Comparison of ENCODE assay signal across 9 cellular contexts in genomic region chr14:21860172-21860571, GRCh38.
A peak's percentile ranks its signal among the peaks of the same experiment; 100 is the strongest.
DNase-seq lines count a peak whose midpoint lies in the region; ATAC-seq and TF ChIP-seq lines count a peak whose summit lies in the region.
"Had no signal": no experiment of that assay in that cellular context is flagged by ENCODE, and none has a peak within 500 bp of the region (broad histone marks: within the 10 kb centered on the region; RNA-seq: fewer than 3 reads in every experiment).

No MANE protein-coding gene starts in this region.

- TF ChIP-seq CTCF in mesothelial cell of epicardium (IDR thresholded peaks at IDR 0.05; ENCODE audit: unreplicated experiment) (peak; percentile 60), body of pancreas (IDR thresholded peaks at IDR 0.05) (peak in 3 of 7 experiments; percentile 6 to 20 (median 17))

- no peaks in the 10 kb centered on the region for H3K9me3 ChIP-seq in body of pancreas
- H3K9me3 ChIP-seq: Peyer's patch had no signal

- no peak overlapping the region for H3K4me3 Mint-ChIP-seq in mesothelial cell of epicardium

- H3K36me3 Mint-ChIP-seq in activated naive CD4-positive, alpha-beta T cell treated with anti-CD3 and anti-CD28 coated beads, Interleukin-2, amount 50 U/mL, for 72 hours, result peaks cover 0 to 6% of the 10 kb centered on the region in 2 donors
- H3K36me3 Mint-ChIP-seq in mesothelial cell of epicardium, result no peaks in the 10 kb centered on the region

- intact Hi-C loops in body of pancreas (cut with DNase I), result no loop called here

- H3K9me3 Mint-ChIP-seq in activated naive CD4-positive, alpha-beta T cell treated with anti-CD3 and anti-CD28 coated beads, Interleukin-2, amount 50 U/mL, for 72 hours, result no peaks in the 10 kb centered on the region
- H3K9me3 Mint-ChIP-seq in mesothelial cell of epicardium, result no peaks in the 10 kb centered on the region

- peak; percentile 33 to 43 for ATAC-seq in activated naive CD4-positive, alpha-beta T cell treated with anti-CD3 and anti-CD28 coated beads, Interleukin-2, amount 50 U/mL, for 72 hours
- ATAC-seq in HG03460 (IDR thresholded peaks at IDR 0.05; ENCODE audit: unreplicated experiment), result no peak
- ATAC-seq in GM21447 (IDR thresholded peaks at IDR 0.05; ENCODE audit: unreplicated experiment), result no peak
- ATAC-seq in body of pancreas, result no peak

- no peaks in the 10 kb centered on the region for H3K4me1 Mint-ChIP-seq in mesothelial cell of epicardium

- H3K27me3 Mint-ChIP-seq in mesothelial cell of epicardium (ENCODE audit: low read depth), result peaks cover 64% of the 10 kb centered on the region

- H3K27ac Mint-ChIP-seq in activated naive CD4-positive, alpha-beta T cell treated with anti-CD3 and anti-CD28 coated beads, Interleukin-2, amount 50 U/mL, for 72 hours, result peak overlapping the region in 1 of 2 donors; percentile 1
- no peak overlapping the region for H3K27ac Mint-ChIP-seq in mesothelial cell of epicardium

- no peak for TF ChIP-seq POLR2A in body of pancreas (IDR thresholded peaks at IDR 0.05)

- no peaks in the 10 kb centered on the region for H3K36me3 ChIP-seq in body of pancreas (replicated peaks in 1 of 2; ENCODE audit: insufficient read depth in 1 of 2, low read depth in 2 of 2)
- H3K36me3 ChIP-seq: Peyer's patch had no signal

- H3K27me3 ChIP-seq in body of pancreas, result no peaks in the 10 kb centered on the region
- H3K27me3 ChIP-seq: Peyer's patch had no signal

- H3K4me1 ChIP-seq in body of pancreas, result no peaks in the 10 kb centered on the region
- H3K4me1 ChIP-seq: Peyer's patch had no signal

- WGBS in body of pancreas, 2 donors, result 50 to 59% methylated on average over 3 of the region's 3 CpGs

- H3K4me3 ChIP-seq in body of pancreas, result no peak overlapping the region
- H3K4me3 ChIP-seq: Peyer's patch had no signal

- H3K27ac ChIP-seq in body of pancreas, result no peak overlapping the region
- H3K27ac ChIP-seq: Peyer's patch had no signal

- DNase-seq in GDM1 (lab: John Stamatoyannopoulos, UW), result peak; percentile 18
- DNase-seq in M059J (ENCODE audit: low read depth), result peak; percentile 1
- DNase-seq in activated naive CD4-positive, alpha-beta T cell treated with anti-CD3 and anti-CD28 coated beads, Interleukin-2, amount 50 U/mL, for 72 hours (ENCODE audit: low spot score in 2 of 2), result peak in 1 of 2 donors; percentile 45
- DNase-seq in mesothelial cell of epicardium (ENCODE audit: low spot score in 2 of 2, unreplicated experiment in 2 of 2), result no peak
- no peak for DNase-seq in NCI-H524 treated with DMSO at 0.1 percent for 48 hours (lab: John Stamatoyannopoulos, UW)
- no peak for DNase-seq in body of pancreas

Comparison
In these comparisons a context has a peak if more than half of its experiments do, and no peak if none do; other contexts are left out.
1. DNase-seq: peak in GDM1 (single experiment) and M059J (single experiment); none in mesothelial cell of epicardium (0 of 2), NCI-H524 treated with DMSO at 0.1 percent for 48 hours (single experiment) and body of pancreas (0 of 4).
2. ATAC-seq: peak in activated naive CD4-positive, alpha-beta T cell treated with anti-CD3 and anti-CD28 coated beads, Interleukin-2, amount 50 U/mL, for 72 hours (2 of 2); none in HG03460 (single experiment), GM21447 (single experiment) and body of pancreas (single experiment).